ENCODE assay signal across 8 cellular contexts in the genomic region with DNA sequence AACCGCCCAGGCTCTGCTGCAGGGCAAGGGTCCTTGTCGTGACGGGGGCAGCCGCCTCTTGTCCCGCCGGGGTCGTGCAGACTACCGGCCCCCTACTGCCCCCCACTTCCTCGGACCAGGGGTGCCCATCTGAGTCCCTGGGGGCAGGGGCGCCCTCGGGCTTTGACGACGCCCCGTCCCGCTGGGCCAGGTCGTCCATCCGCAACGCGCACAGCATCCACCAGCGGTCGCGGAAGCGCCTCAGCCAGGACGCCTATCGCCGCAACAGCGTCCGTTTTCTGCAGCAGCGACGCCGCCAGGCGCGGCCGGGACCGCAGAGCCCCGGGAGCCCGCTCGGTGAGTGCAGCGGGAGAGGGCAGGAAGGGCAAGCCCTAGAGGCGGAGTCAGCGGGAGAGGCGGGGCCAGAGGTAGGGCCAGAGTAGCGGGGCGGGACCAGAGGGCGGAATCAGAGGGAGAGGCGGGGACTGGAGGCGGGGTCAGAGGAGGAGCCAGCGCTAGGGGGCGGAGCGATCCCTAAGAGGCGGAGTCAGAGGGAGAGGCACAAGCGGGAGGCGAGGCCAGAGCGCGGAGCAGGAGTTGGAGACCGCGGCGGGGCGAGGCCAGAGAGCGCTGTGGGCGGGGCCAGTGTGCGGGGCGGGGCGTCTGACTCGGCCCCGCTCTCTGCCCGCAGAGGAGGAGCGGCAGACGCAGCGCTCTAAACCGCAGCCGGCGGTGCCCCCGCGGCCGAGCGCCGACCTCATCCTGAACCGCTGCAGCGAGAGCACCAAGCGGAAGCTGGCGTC. TPM values are rescaled to one million over a fixed set of nuclear protein-coding genes. Genes with fewer than 3 reads are reported as not detected.
DNase-seq lines count a peak whose midpoint lies in the region; ATAC-seq and TF ChIP-seq lines count a peak whose summit lies in the region.
"Not testable (repeated sequence)": the region's sequence is repeated elsewhere in the genome, so short reads cannot be mapped to it uniquely, and the experiment has no call there.

No MANE protein-coding gene starts in this region.

- not testable (repeated sequence) for H3K14ac ChIP-seq in neuronal stem cell (ENCODE audit: low read length)

- not testable (repeated sequence) for H3K9ac ChIP-seq in neuronal stem cell (ENCODE audit: low read depth, low read length, poor library complexity)

- H3K36me3 ChIP-seq in GM06990 (ENCODE audit: control insufficient read depth, insufficient read depth, low read length); SJSA1; neuronal stem cell (replicated peaks in 1 of 2; ENCODE audit: control insufficient read depth in 2 of 2, insufficient read depth in 2 of 2, low read length in 2 of 2): not testable (repeated sequence)

- WGBS in neuronal stem cell (ENCODE audit: extremely low coverage in 2 of 2, insufficient read length in 2 of 2, insufficient replicate concordance in 1 of 2), 2 donors = no CpG with 5 or more reads among the region's 82 CpGs

- not testable (repeated sequence) for H2BK120ac ChIP-seq in neuronal stem cell (ENCODE audit: low read depth, low read length)

- not testable (repeated sequence) for H4K91ac ChIP-seq in neuronal stem cell (ENCODE audit: low read depth, low read length, poor library complexity)

- H4K8ac ChIP-seq in neuronal stem cell (ENCODE audit: low read depth, low read length) = not testable (repeated sequence)

- H2BK15ac ChIP-seq in neuronal stem cell (ENCODE audit: low read length) = not testable (repeated sequence)

- not testable (repeated sequence) for H3K79me1 ChIP-seq in neuronal stem cell (ENCODE audit: low read depth, low read length)

- H3K27me3 Mint-ChIP-seq in stimulated activated naive B cell treated with anti-CD40 and anti-IgM and Interleukin-4, amounts not matched to agents 10 μg/mL and 1 μg/mL and 100 μg/mL, for 72 hours = not testable (repeated sequence)

- not testable (repeated sequence) for H3K4ac ChIP-seq in neuronal stem cell (ENCODE audit: low read length)

- TF ChIP-seq CTCF in GM06990 (IDR thresholded peaks at IDR 0.05; ENCODE audit: insufficient read depth, low read length, poor library complexity, severe bottlenecking); fibroblast of pulmonary artery (IDR thresholded peaks at IDR 0.05; ENCODE audit: low read length, missing control alignments): not testable (repeated sequence)

- ATAC-seq in HG02798 (IDR thresholded peaks at IDR 0.05; ENCODE audit: poor library complexity, unreplicated experiment) = peak; percentile 90
- ATAC-seq in stimulated activated naive B cell treated with anti-CD40 and anti-IgM and Interleukin-4, amounts not matched to agents 10 μg/mL and 1 μg/mL and 100 μg/mL, for 72 hours (replicated peaks) = peak; percentile 85 to 90

- H3K4me1 Mint-ChIP-seq in stimulated activated naive B cell treated with anti-CD40 and anti-IgM and Interleukin-4, amounts not matched to agents 10 μg/mL and 1 μg/mL and 100 μg/mL, for 72 hours = not testable (repeated sequence)

- not testable (repeated sequence) for H3K9me3 ChIP-seq in SJSA1 (replicated peaks); neuronal stem cell (replicated peaks in 1 of 2; ENCODE audit: control insufficient read depth in 2 of 2, insufficient read depth in 1 of 2, low read depth in 1 of 2, low read length in 2 of 2)

- H2BK5ac ChIP-seq in neuronal stem cell (ENCODE audit: low read length) = not testable (repeated sequence)

- H3K27me3 ChIP-seq in GM06990 (replicated peaks; ENCODE audit: control insufficient read depth, insufficient read depth, low read length); SJSA1 (replicated peaks); neuronal stem cell (ENCODE audit: control insufficient read depth in 3 of 3, insufficient read depth in 3 of 3, low read depth in 1 of 3, low read length in 3 of 3): not testable (repeated sequence)

- not testable (repeated sequence) for H3K36me3 Mint-ChIP-seq in stimulated activated naive B cell treated with anti-CD40 and anti-IgM and Interleukin-4, amounts not matched to agents 10 μg/mL and 1 μg/mL and 100 μg/mL, for 72 hours

- DNase-seq in GM06990 (ENCODE audit: extremely low read depth, insufficient read length) (peak; percentile 83), NCI-H128 (lab: John Stamatoyannopoulos, UW; ENCODE audit: unreplicated experiment) (peak; percentile 53), SJSA1 (ENCODE audit: low read depth in 1 of 2, low spot score in 2 of 2) (peak; percentile 88 to 96), fibroblast of pulmonary artery (ENCODE audit: low read depth) (peak; percentile 86), neuronal stem cell (ENCODE audit: low spot score) (peak; percentile 84)
- peak; percentile 95 for DNase-seq in activated effector memory CD4-positive, alpha-beta T cell treated with Interleukin-2 at 50 U/mL for 16 hours
- DNase-seq in stimulated activated naive B cell treated with anti-CD40 and anti-IgM and Interleukin-4, amounts not matched to agents 10 μg/mL and 1 μg/mL and 100 μg/mL, for 72 hours = peak; percentile 95

- H3K27ac ChIP-seq in SJSA1; neuronal stem cell (replicated peaks; ENCODE audit: low read length): not testable (repeated sequence)

- H3K23ac ChIP-seq in neuronal stem cell (ENCODE audit: low read depth, low read length, poor library complexity) = not testable (repeated sequence)

- not testable (repeated sequence) for H2BK12ac ChIP-seq in neuronal stem cell (ENCODE audit: low read length)

- H3K4me2 ChIP-seq in neuronal stem cell (ENCODE audit: insufficient read depth, low read length, poor library complexity, severe bottlenecking) = not testable (repeated sequence)

- H3K4me1 ChIP-seq in SJSA1 (replicated peaks); neuronal stem cell (ENCODE audit: control insufficient read depth in 2 of 2, insufficient read depth in 1 of 2, low read depth in 1 of 2, low read length in 2 of 2): not testable (repeated sequence)

- H3K27ac Mint-ChIP-seq in stimulated activated naive B cell treated with anti-CD40 and anti-IgM and Interleukin-4, amounts not matched to agents 10 μg/mL and 1 μg/mL and 100 μg/mL, for 72 hours = not testable (repeated sequence)

- not testable (repeated sequence) for H3K4me3 ChIP-seq in GM06990 (replicated peaks; ENCODE audit: low read depth, low read length); SJSA1
- H3K4me3 ChIP-seq in fibroblast of pulmonary artery (replicated peaks; ENCODE audit: low read depth, low read length) (peak overlapping the region; percentile 28), neuronal stem cell (ENCODE audit: low read length in 2 of 2) (peak overlapping the region in 1 of 2 donors; percentile 28)

- not testable (repeated sequence) for H2AFZ ChIP-seq in neuronal stem cell (ENCODE audit: low read length)

- peak overlapping the region in 1 of 2 donors; percentile 41 for H3K4me3 Mint-ChIP-seq in stimulated activated naive B cell treated with anti-CD40 and anti-IgM and Interleukin-4, amounts not matched to agents 10 μg/mL and 1 μg/mL and 100 μg/mL, for 72 hours

- not testable (repeated sequence) for H3K18ac ChIP-seq in neuronal stem cell (ENCODE audit: low read length)

- not testable (repeated sequence) for H3K9me3 Mint-ChIP-seq in stimulated activated naive B cell treated with anti-CD40 and anti-IgM and Interleukin-4, amounts not matched to agents 10 μg/mL and 1 μg/mL and 100 μg/mL, for 72 hours

- H2AK5ac ChIP-seq in neuronal stem cell (ENCODE audit: low read depth, low read length) = not testable (repeated sequence)

RNA-seq across cellular contexts. Expression of gene NCF1, which starts 14.7 kb away (rescaled TPM):
- not detected in 2 replicates for total RNA-seq in SJSA1 (2014; rRNA removed; shearing (Covaris generic))
- not detected for polyA plus RNA-seq in neuronal stem cell (2013, experiment 1 of 2)
- polyA plus RNA-seq in neuronal stem cell (2013, experiment 2 of 2) = not detected
